In the genomic region with DNA sequence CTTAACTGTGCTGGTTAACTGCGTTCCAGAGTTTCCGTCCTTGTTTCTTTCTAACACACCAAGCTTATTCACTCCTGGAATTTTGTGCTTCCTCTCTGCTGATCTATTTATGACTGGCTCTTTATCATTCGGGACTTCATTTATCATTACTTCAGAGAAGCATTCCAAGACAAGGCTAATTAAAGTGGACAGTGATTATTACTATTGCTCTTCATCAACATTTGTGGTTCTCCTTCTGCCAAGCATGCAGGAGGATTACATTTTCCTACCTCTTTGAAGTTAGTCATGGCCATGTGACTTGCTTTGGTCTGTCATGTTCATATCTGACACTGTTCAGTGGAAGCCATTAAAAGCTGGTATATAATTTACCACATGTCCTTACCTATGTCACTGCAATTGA, we compare ENCODE assay signal across 25 cellular contexts.
"Had no signal": no experiment of that assay in that cellular context is flagged by ENCODE, and none has a peak within 500 bp of the region (broad histone marks: within the 10 kb centered on the region; RNA-seq: fewer than 3 reads in every experiment).

No MANE protein-coding gene starts in this region.

- H3K36me3 Mint-ChIP-seq: natural killer cell treated with Interleukin-12 subunit alpha and Interleukin-12 subunit beta and Interleukin-15 and Interleukin-18, amount 100 ng/mL, for 72 hours; stimulated activated effector memory CD8-positive, alpha-beta T cell treated with anti-CD3 and anti-CD28 coated beads, Interleukin-12 subunit alpha, Interleukin-12 subunit beta, amount 100 ng/mL, for 72 hours had no signal

- H3K36me3 ChIP-seq: esophagus muscularis mucosa, gastroesophageal sphincter, left ventricle myocardium inferior, lower lobe of right lung, neural progenitor cell, ovary, right atrium auricular region, sigmoid colon, suprapubic skin, tibial artery, upper lobe of left lung had no signal

- H2AFZ ChIP-seq: neural progenitor cell had no signal

- H3K4me3 ChIP-seq: coronary artery, esophagus muscularis mucosa, gastroesophageal sphincter, left ventricle myocardium inferior, lower lobe of right lung, neural progenitor cell, ovary, right atrium auricular region, sigmoid colon, suprapubic skin, tibial artery, upper lobe of left lung had no signal

- H3K9ac ChIP-seq: neural progenitor cell had no signal

- H3K27me3 Mint-ChIP-seq: natural killer cell treated with Interleukin-12 subunit alpha and Interleukin-12 subunit beta and Interleukin-15 and Interleukin-18, amount 100 ng/mL, for 72 hours had no signal

- H3K4me1 ChIP-seq: gastroesophageal sphincter, left ventricle myocardium inferior, lower lobe of right lung, neural progenitor cell, right atrium auricular region, sigmoid colon, suprapubic skin, tibial artery had no signal

- H3K4me2 ChIP-seq: neural progenitor cell had no signal

- H3K27ac ChIP-seq: coronary artery, esophagus muscularis mucosa, gastroesophageal sphincter, left ventricle myocardium inferior, lower lobe of right lung, neural progenitor cell, ovary, right atrium auricular region, sigmoid colon, suprapubic skin, tibial artery, upper lobe of left lung had no signal

- DNase-seq: effector CD4-positive, alpha-beta T cell; glutamatergic neuron; islet precursor cell; left cardiac atrium; left ventricle myocardium inferior; lower lobe of right lung; mesenchymal stem cell; midbrain; nucleus accumbens; ovary; sigmoid colon; small intestine; stimulated activated CD4-positive, alpha-beta T cell treated with anti-CD3 and anti-CD28 coated beads, Interleukin-2, amount 100 ng/mL, for 48 hours; stimulated activated CD8-positive, alpha-beta memory T cell treated with anti-CD3 and anti-CD28 coated beads, Interleukin-4, amount 100 ng/mL, for 48 hours; stimulated activated naive CD8-positive, alpha-beta T cell treated with anti-CD3 and anti-CD28 coated beads, Interleukin-15, Interleukin-2, amounts not matched to agents 100 U/mL and 50 U/mL, for 24 hours; tibial artery; upper lobe of left lung had no signal

- H3K27me3 ChIP-seq: esophagus muscularis mucosa, gastroesophageal sphincter, neural progenitor cell, ovary, right atrium auricular region, sigmoid colon, suprapubic skin, tibial artery, upper lobe of left lung had no signal

- FAIRE-seq: small intestine had no signal

- H3K9me3 ChIP-seq: esophagus muscularis mucosa, gastroesophageal sphincter, left ventricle myocardium inferior, lower lobe of right lung, ovary, right atrium auricular region, sigmoid colon, suprapubic skin, tibial artery, upper lobe of left lung had no signal

- H3K4me1 Mint-ChIP-seq: neural progenitor cell had no signal

- H3K9me3 Mint-ChIP-seq: stimulated activated effector memory CD8-positive, alpha-beta T cell treated with anti-CD3 and anti-CD28 coated beads, Interleukin-12 subunit alpha, Interleukin-12 subunit beta, amount 100 ng/mL, for 72 hours had no signal

- ATAC-seq: gastroesophageal sphincter; left cardiac atrium; lower lobe of right lung; natural killer cell treated with Interleukin-12 subunit alpha and Interleukin-12 subunit beta and Interleukin-15 and Interleukin-18, amount 100 ng/mL, for 72 hours; stimulated activated effector memory CD8-positive, alpha-beta T cell treated with anti-CD3 and anti-CD28 coated beads, Interleukin-12 subunit alpha, Interleukin-12 subunit beta, amount 100 ng/mL, for 72 hours; stimulated activated naive CD8-positive, alpha-beta T cell treated with anti-CD3 and anti-CD28 coated beads, Interleukin-15, Interleukin-2, amounts not matched to agents 100 U/mL and 50 U/mL, for 24 hours had no signal

- H3K4me3 Mint-ChIP-seq: natural killer cell treated with Interleukin-12 subunit alpha and Interleukin-12 subunit beta and Interleukin-15 and Interleukin-18, amount 100 ng/mL, for 72 hours; neural progenitor cell; stimulated activated effector memory CD8-positive, alpha-beta T cell treated with anti-CD3 and anti-CD28 coated beads, Interleukin-12 subunit alpha, Interleukin-12 subunit beta, amount 100 ng/mL, for 72 hours had no signal

- H3K27ac Mint-ChIP-seq: natural killer cell treated with Interleukin-12 subunit alpha and Interleukin-12 subunit beta and Interleukin-15 and Interleukin-18, amount 100 ng/mL, for 72 hours; neural progenitor cell; stimulated activated effector memory CD8-positive, alpha-beta T cell treated with anti-CD3 and anti-CD28 coated beads, Interleukin-12 subunit alpha, Interleukin-12 subunit beta, amount 100 ng/mL, for 72 hours had no signal
